ENCODE assay signal across 20 cellular contexts in genomic region chr14:88993946-88994345, GRCh38.
DNase-seq lines count a peak whose midpoint lies in the region; ATAC-seq and TF ChIP-seq lines count a peak whose summit lies in the region.
"Had no signal": no experiment of that assay in that cellular context is flagged by ENCODE, and none has a peak within 500 bp of the region (broad histone marks: within the 10 kb centered on the region; RNA-seq: fewer than 3 reads in every experiment).

No MANE protein-coding gene starts in this region.

- H3K4me1 ChIP-seq in thyroid gland (peaks cover 0 to 15% of the 10 kb centered on the region in 2 donors), tibial artery (no peaks in the 10 kb centered on the region)

- no peak for TF ChIP-seq CTCF in choroid plexus epithelial cell (conservative IDR thresholded peaks at IDR 0.05; ENCODE audit: low read depth, low read length)
- TF ChIP-seq CTCF in thyroid gland (IDR thresholded peaks at IDR 0.05) = no peak
- no peak for TF ChIP-seq CTCF in omental fat pad (IDR thresholded peaks at IDR 0.05)
- TF ChIP-seq CTCF in tibial artery (IDR thresholded peaks at IDR 0.05) = no peak

- ATAC-seq in omental fat pad (ENCODE audit: low FRiP score) = no peak
- ATAC-seq: HepG2; natural killer cell; stimulated activated memory B cell treated with anti-CD40 and anti-IgM and Interleukin-4, amounts not matched to agents 10 μg/mL and 1 μg/mL and 100 μg/mL, for 72 hours had no signal

- WGBS in thyroid gland, 2 donors = 43 to 48% methylated on average over 2 of the region's 2 CpGs

- no peaks in the 10 kb centered on the region for H3K27me3 ChIP-seq in thyroid gland
- H3K27me3 ChIP-seq in tibial artery = peaks cover 0 to 3% of the 10 kb centered on the region in 2 donors

- no peak overlapping the region for H3K27ac ChIP-seq in thyroid gland
- no peak overlapping the region for H3K27ac ChIP-seq in tibial artery
- H3K27ac ChIP-seq: dorsolateral prefrontal cortex, esophagus squamous epithelium had no signal

- no peak for TF ChIP-seq POLR2A in thyroid gland (IDR thresholded peaks at IDR 0.05)

- H3K4me3 ChIP-seq in choroid plexus epithelial cell (ENCODE audit: low read depth, low read length) (no peak overlapping the region), thyroid gland (replicated peaks in 1 of 3) (no peak overlapping the region), tibial artery (no peak overlapping the region)
- H3K4me3 ChIP-seq: dorsolateral prefrontal cortex, esophagus squamous epithelium had no signal

- H3K36me3 ChIP-seq in thyroid gland (no peaks in the 10 kb centered on the region), tibial artery (no peaks in the 10 kb centered on the region)
- H3K36me3 ChIP-seq: esophagus squamous epithelium had no signal

- DNase-seq in NCI-H2171 treated with DMSO at 0.1 percent for 48 hours (lab: John Stamatoyannopoulos, UW) (peak; percentile 23), NCI-H2171 (lab: John Stamatoyannopoulos, UW) (no peak), NCI-H69 (lab: John Stamatoyannopoulos, UW) (peak; percentile 45), choroid plexus epithelial cell (ENCODE audit: low read depth) (peak; percentile 61), thyroid gland (peak; percentile 8 to 19), omental fat pad (ENCODE audit: low spot score) (no peak), tibial artery (no peak)
- no peak for DNase-seq in NK-92 treated with Interleukin-12 subunit alpha and Interleukin-12 subunit beta, amount 100 ng/mL, for 24 hours (lab: John Stamatoyannopoulos, UW)
- DNase-seq: 8988T; activated naive CD4-positive, alpha-beta T cell treated with anti-CD3 and anti-CD28 coated beads for 36 hours; activated T-cell treated with anti-CD3 and anti-CD28 coated beads for 4 hours; DMS 273 treated with DMSO at 0.1 percent for 48 hours; dorsolateral prefrontal cortex; esophagus squamous epithelium; mesendoderm; natural killer cell; NCI-H1930; NCI-H526 treated with DMSO at 0.1 percent for 48 hours had no signal

- intact Hi-C loops in thyroid gland (cut with DNase I) (no loop called here), tibial artery (cut with DNase I; ENCODE audit: low total_unique reads) (no loop called here)

- H3K9me3 ChIP-seq in thyroid gland (no peaks in the 10 kb centered on the region), tibial artery (no peaks in the 10 kb centered on the region)
- H3K9me3 ChIP-seq: esophagus squamous epithelium had no signal

Comparison
In these comparisons a context has a peak if more than half of its experiments do, and no peak if none do; other contexts are left out.
1. DNase-seq: peak in NCI-H2171 treated with DMSO at 0.1 percent for 48 hours (single experiment), NCI-H69 (single experiment), choroid plexus epithelial cell (single experiment) and thyroid gland (2 of 2); none in NCI-H2171 (single experiment), NK-92 treated with Interleukin-12 subunit alpha and Interleukin-12 subunit beta, amount 100 ng/mL, for 24 hours (single experiment), omental fat pad (single experiment) and tibial artery (0 of 2).